In the genomic region with DNA sequence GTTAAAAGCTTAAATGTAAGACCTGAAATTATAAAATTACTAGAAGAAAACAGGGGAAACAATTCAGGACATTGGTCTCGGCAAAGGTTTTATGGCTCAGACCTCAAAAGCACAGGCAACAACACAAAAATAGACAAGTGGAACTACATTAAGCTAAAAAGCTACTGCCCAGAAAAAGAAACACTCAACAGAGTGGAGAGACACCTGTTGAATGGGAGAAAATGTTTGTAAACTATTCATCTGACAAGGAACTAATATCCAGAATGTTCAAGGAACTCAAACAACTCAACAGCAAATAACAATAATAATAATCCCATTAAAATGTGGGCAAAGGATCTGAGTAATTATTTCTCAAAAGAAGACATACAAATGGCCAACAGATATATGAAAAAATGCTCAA, we compare ENCODE assay signal across 3 cellular contexts.
A peak's percentile ranks its signal among the peaks of the same experiment; 100 is the strongest.
TF ChIP-seq lines count a peak whose summit lies in the region.

No MANE protein-coding gene starts in this region.

TF ChIP-seq in HEK293, 187 proteins besides CTCF, POLR2A, EP300 and RAD21:
- TF ChIP-seq SCRT2 (tag by site-specific recombination; IDR thresholded peaks at IDR 0.05) (peak; percentile 95), YY1 (tag by site-specific recombination; IDR thresholded peaks at IDR 0.05) (no peak), PRDM1 (tag by site-specific recombination; IDR thresholded peaks at IDR 0.05) (no peak), SCRT1 (tag by site-specific recombination; IDR thresholded peaks at IDR 0.05; ENCODE audit: borderline replicate concordance) (peak; percentile 88), ZNF624 (tag by site-specific recombination; IDR thresholded peaks at IDR 0.05) (no peak)
TF ChIP-seq in HEK293: peak in this region for 2.

TF ChIP-seq in H1, 55 proteins besides CTCF, POLR2A, EP300 and RAD21:
- no peak for TF ChIP-seq NRF1 (IDR thresholded peaks at IDR 0.05; ENCODE audit: low read depth, low read length)
- no peak for TF ChIP-seq BRCA1 (IDR thresholded peaks at IDR 0.05; ENCODE audit: low read depth, low read length)
- TF ChIP-seq, protein P1, sequence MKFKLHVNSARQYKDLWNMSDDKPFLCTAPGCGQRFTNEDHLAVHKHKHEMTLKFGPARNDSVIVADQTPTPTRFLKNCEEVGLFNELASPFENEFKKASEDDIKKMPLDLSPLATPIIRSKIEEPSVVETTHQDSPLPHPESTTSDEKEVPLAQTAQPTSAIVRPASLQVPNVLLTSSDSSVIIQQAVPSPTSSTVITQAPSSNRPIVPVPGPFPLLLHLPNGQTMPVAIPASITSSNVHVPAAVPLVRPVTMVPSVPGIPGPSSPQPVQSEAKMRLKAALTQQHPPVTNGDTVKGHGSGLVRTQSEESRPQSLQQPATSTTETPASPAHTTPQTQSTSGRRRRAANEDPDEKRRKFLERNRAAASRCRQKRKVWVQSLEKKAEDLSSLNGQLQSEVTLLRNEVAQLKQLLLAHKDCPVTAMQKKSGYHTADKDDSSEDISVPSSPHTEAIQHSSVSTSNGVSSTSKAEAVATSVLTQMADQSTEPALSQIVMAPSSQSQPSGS (IDR thresholded peaks at IDR 0.05; ENCODE audit: low read length): no peak
- TF ChIP-seq CBX5 (IDR thresholded peaks at IDR 0.05; ENCODE audit: low read depth, low read length): no peak
- TF ChIP-seq, protein P2, sequence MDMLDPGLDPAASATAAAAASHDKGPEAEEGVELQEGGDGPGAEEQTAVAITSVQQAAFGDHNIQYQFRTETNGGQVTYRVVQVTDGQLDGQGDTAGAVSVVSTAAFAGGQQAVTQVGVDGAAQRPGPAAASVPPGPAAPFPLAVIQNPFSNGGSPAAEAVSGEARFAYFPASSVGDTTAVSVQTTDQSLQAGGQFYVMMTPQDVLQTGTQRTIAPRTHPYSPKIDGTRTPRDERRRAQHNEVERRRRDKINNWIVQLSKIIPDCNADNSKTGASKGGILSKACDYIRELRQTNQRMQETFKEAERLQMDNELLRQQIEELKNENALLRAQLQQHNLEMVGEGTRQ (IDR thresholded peaks at IDR 0.05; ENCODE audit: low read length): no peak
- TF ChIP-seq CBX8 (IDR thresholded peaks at IDR 0.05; ENCODE audit: borderline replicate concordance, low read depth, low read length): no peak
- TF ChIP-seq TEAD4 (IDR thresholded peaks at IDR 0.05; ENCODE audit: low read depth, low read length): no peak
- TF ChIP-seq, protein P3, sequence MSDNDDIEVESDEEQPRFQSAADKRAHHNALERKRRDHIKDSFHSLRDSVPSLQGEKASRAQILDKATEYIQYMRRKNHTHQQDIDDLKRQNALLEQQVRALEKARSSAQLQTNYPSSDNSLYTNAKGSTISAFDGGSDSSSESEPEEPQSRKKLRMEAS (IDR thresholded peaks at IDR 0.05): no peak
- no peak for TF ChIP-seq CTBP2 (IDR thresholded peaks at IDR 0.05; ENCODE audit: borderline replicate concordance, insufficient read depth, insufficient read length, low read length)
- TF ChIP-seq FOSL1 (IDR thresholded peaks at IDR 0.05; ENCODE audit: insufficient read depth, low read depth, low read length): no peak
- no peak for TF ChIP-seq HDAC2 (IDR thresholded peaks at IDR 0.05; ENCODE audit: borderline replicate concordance in 1 of 2, low read depth in 2 of 2, low read length in 2 of 2)
- TF ChIP-seq TCF12 (IDR thresholded peaks at IDR 0.05; ENCODE audit: low read depth, low read length): no peak
- no peak for TF ChIP-seq RFX5 (IDR thresholded peaks at IDR 0.05; ENCODE audit: borderline replicate concordance, low read depth, low read length)
- TF ChIP-seq SP2 (IDR thresholded peaks at IDR 0.05; ENCODE audit: low read length): no peak
- TF ChIP-seq RNF2 (IDR thresholded peaks at IDR 0.05; ENCODE audit: borderline replicate concordance, low read depth, low read length, missing control alignments, poor library complexity, severe bottlenecking): no peak
- TF ChIP-seq YY1 (IDR thresholded peaks at IDR 0.05; ENCODE audit: low read depth, low read length): no peak
- TF ChIP-seq CREB1 (IDR thresholded peaks at IDR 0.05): no peak
TF ChIP-seq in H1: peak in this region for 0.

TF ChIP-seq in GM23338, 12 proteins besides CTCF, POLR2A, EP300 and RAD21 (continued from another document):
- no peak for TF ChIP-seq POLR2AphosphoS5 (IDR thresholded peaks at IDR 0.05; ENCODE audit: low read depth)
- TF ChIP-seq, protein P4, sequence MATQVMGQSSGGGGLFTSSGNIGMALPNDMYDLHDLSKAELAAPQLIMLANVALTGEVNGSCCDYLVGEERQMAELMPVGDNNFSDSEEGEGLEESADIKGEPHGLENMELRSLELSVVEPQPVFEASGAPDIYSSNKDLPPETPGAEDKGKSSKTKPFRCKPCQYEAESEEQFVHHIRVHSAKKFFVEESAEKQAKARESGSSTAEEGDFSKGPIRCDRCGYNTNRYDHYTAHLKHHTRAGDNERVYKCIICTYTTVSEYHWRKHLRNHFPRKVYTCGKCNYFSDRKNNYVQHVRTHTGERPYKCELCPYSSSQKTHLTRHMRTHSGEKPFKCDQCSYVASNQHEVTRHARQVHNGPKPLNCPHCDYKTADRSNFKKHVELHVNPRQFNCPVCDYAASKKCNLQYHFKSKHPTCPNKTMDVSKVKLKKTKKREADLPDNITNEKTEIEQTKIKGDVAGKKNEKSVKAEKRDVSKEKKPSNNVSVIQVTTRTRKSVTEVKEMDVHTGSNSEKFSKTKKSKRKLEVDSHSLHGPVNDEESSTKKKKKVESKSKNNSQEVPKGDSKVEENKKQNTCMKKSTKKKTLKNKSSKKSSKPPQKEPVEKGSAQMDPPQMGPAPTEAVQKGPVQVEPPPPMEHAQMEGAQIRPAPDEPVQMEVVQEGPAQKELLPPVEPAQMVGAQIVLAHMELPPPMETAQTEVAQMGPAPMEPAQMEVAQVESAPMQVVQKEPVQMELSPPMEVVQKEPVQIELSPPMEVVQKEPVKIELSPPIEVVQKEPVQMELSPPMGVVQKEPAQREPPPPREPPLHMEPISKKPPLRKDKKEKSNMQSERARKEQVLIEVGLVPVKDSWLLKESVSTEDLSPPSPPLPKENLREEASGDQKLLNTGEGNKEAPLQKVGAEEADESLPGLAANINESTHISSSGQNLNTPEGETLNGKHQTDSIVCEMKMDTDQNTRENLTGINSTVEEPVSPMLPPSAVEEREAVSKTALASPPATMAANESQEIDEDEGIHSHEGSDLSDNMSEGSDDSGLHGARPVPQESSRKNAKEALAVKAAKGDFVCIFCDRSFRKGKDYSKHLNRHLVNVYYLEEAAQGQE (IDR thresholded peaks at IDR 0.05; ENCODE audit: unreplicated experiment): no peak
- no peak for TF ChIP-seq EZH2phosphoT487 (IDR thresholded peaks at IDR 0.05; ENCODE audit: unreplicated experiment)
- TF ChIP-seq ZNF114 (CRISPR knock-in tag; IDR thresholded peaks at IDR 0.05): no peak
- no peak for TF ChIP-seq JUNB (IDR thresholded peaks at IDR 0.05; ENCODE audit: unreplicated experiment)
- no peak for TF ChIP-seq ZNF331 (CRISPR knock-in tag; IDR thresholded peaks at IDR 0.05; ENCODE audit: low read depth)
- no peak for TF ChIP-seq EZH2 (IDR thresholded peaks at IDR 0.05; ENCODE audit: low read depth, unreplicated experiment)
- no peak for TF ChIP-seq CREB1 (CRISPR knock-in tag; IDR thresholded peaks at IDR 0.05; ENCODE audit: low read depth)
